In the genomic region with DNA sequence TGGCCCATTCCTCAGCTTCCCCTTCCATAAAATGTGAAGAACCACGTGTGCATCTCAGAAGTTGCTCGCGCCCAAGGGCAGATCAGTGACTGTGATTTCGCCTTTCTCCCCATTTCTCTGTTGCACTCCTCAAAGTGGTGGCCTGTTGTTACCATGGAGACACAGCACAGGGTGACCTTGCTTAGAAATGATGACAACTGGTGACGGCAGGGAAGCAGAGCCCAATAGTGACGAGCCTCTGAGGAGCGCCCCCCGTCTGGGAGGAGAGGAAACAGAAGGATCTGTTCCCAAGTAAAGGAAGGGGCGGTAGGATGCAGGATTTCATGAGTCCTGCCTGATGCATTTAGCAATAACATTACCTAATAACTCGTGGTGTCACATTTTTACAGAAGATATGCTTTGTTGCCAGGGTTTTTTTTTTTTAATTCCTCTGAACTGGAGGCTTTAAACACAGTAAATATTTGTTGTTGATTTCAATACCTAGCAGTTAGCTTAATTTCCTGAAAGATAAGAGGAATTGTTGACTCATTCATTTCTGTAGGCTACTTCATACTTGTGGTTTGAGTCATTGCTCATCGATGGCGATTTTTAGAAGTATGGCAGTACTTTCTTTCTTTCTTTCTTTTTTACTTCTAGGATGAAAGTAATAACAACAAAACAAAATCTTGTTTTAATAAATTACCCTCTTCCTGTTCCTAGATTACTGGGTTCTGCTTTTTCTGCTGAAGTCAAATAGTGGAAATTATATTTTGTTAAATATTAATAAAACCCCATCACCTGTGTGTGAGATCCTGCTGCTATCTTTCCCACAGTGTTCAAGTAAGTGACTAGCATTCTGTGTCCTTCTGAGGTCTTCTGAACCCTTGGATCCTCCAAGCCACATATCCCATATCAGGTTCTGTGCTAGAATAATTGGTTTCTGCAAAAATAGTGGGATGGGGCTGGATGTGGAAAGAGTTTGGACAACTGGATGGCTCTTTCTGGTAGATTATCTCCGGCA, we compare ENCODE assay signal across 8 cellular contexts. TPM values are rescaled to one million over a fixed set of nuclear protein-coding genes. Genes with fewer than 3 reads are reported as not detected.
DNase-seq lines count a peak whose midpoint lies in the region; ATAC-seq and TF ChIP-seq lines count a peak whose summit lies in the region.

No MANE protein-coding gene starts in this region.

- H3K27ac Mint-ChIP-seq in activated naive CD8-positive, alpha-beta T cell = peak overlapping the region; percentile 75
- H3K27ac Mint-ChIP-seq in naive thymus-derived CD8-positive, alpha-beta T cell = peak overlapping the region in 3 of 10 donors; percentile 37 to 63 (median 52)

- H3F3A ChIP-seq in smooth muscle cell (ENCODE audit: low read depth) = peaks cover 55% of the 10 kb centered on the region

- peaks cover 73% of the 10 kb centered on the region for H3K4me1 Mint-ChIP-seq in activated naive CD8-positive, alpha-beta T cell (ENCODE audit: low read depth)
- H3K4me1 Mint-ChIP-seq in naive thymus-derived CD8-positive, alpha-beta T cell = peaks cover 36 to 70% (median 67%) of the 10 kb centered on the region in 4 donors

- H4K20me1 ChIP-seq in smooth muscle cell (ENCODE audit: low read depth) = no peaks in the 10 kb centered on the region

- no peaks in the 10 kb centered on the region for H3K27me3 ChIP-seq in GM06990 (replicated peaks; ENCODE audit: control insufficient read depth, insufficient read depth, low read length)
- H3K27me3 ChIP-seq in smooth muscle cell (ENCODE audit: low read depth) = no peaks in the 10 kb centered on the region

- H3K4me3 ChIP-seq in GM06990 (replicated peaks; ENCODE audit: low read depth, low read length) (no peak overlapping the region; the same call in 1 of the 2 replicates), smooth muscle cell (no peak overlapping the region)

- DNase-seq in GM06990 (ENCODE audit: extremely low read depth, insufficient read length) = peak; percentile 43
- peak; percentile 75 for DNase-seq in left cardiac atrium
- peak; percentile 16 for DNase-seq in smooth muscle cell (lab: John Stamatoyannopoulos, UW; ENCODE audit: unreplicated experiment)
- no peak for DNase-seq in central memory CD4-positive, alpha-beta T cell
- DNase-seq in naive thymus-derived CD8-positive, alpha-beta T cell = no peak

- peaks cover 27% of the 10 kb centered on the region for H3K36me3 Mint-ChIP-seq in activated naive CD8-positive, alpha-beta T cell
- H3K36me3 Mint-ChIP-seq in naive thymus-derived CD8-positive, alpha-beta T cell = peaks cover 8 to 31% (median 26%) of the 10 kb centered on the region in 3 donors

- no peaks in the 10 kb centered on the region for H3K27me3 Mint-ChIP-seq in activated naive CD8-positive, alpha-beta T cell
- no peaks in the 10 kb centered on the region for H3K27me3 Mint-ChIP-seq in naive thymus-derived CD8-positive, alpha-beta T cell

- peak overlapping the region; percentile 36 for H3K4me3 Mint-ChIP-seq in activated naive CD8-positive, alpha-beta T cell
- peak overlapping the region in 1 of 10 donors; percentile 12 for H3K4me3 Mint-ChIP-seq in naive thymus-derived CD8-positive, alpha-beta T cell

- peaks cover 37% of the 10 kb centered on the region for H3K79me2 ChIP-seq in smooth muscle cell (ENCODE audit: low read depth)

- no peaks in the 10 kb centered on the region for H3K36me3 ChIP-seq in GM06990 (ENCODE audit: control insufficient read depth, insufficient read depth, low read length)
- H3K36me3 ChIP-seq in smooth muscle cell (ENCODE audit: low read depth) = no peaks in the 10 kb centered on the region

- H3K4me1 ChIP-seq in smooth muscle cell (ENCODE audit: low read depth) = peaks cover 47% of the 10 kb centered on the region

- ATAC-seq in GM21423 (IDR thresholded peaks at IDR 0.05; ENCODE audit: unreplicated experiment) (peak; percentile 72), HG03558 (IDR thresholded peaks at IDR 0.05; ENCODE audit: extremely low read depth, unreplicated experiment) (peak; percentile 69), left cardiac atrium (peak; percentile 55 to 82)
- no peak for ATAC-seq in naive thymus-derived CD8-positive, alpha-beta T cell

- H3K27ac ChIP-seq in smooth muscle cell (ENCODE audit: low read depth) = peak overlapping the region; percentile 98

- WGBS in smooth muscle cell (ENCODE audit: low lambda C conversion rate) = 27% methylated on average over 13 of the region's 13 CpGs

- intact Hi-C loops in left cardiac atrium (cut with DNase I) = no loop called here

- POLR2A ChIA-PET in naive thymus-derived CD8-positive, alpha-beta T cell (lab: Charles Lee) = no interaction called here

- peak overlapping the region; percentile 91 for H3K9ac ChIP-seq in smooth muscle cell (ENCODE audit: low read depth)

- peak overlapping the region; percentile 73 for H3K4me2 ChIP-seq in smooth muscle cell

- H3K9me3 ChIP-seq in smooth muscle cell (replicated peaks; ENCODE audit: low read depth) = no peaks in the 10 kb centered on the region

- TF ChIP-seq CTCF in GM06990 (IDR thresholded peaks at IDR 0.05; ENCODE audit: insufficient read depth, low read length, poor library complexity, severe bottlenecking) = no peak
- no peak for TF ChIP-seq CTCF in smooth muscle cell (IDR thresholded peaks at IDR 0.05; ENCODE audit: borderline replicate concordance, insufficient read depth, poor library complexity, severe bottlenecking)

- H3K9me3 Mint-ChIP-seq in activated naive CD8-positive, alpha-beta T cell (ENCODE audit: low read depth) = no peaks in the 10 kb centered on the region
- peaks cover 0 to 1% (median 0%) of the 10 kb centered on the region in 9 donors for H3K9me3 Mint-ChIP-seq in naive thymus-derived CD8-positive, alpha-beta T cell

- no peak overlapping the region for H2AFZ ChIP-seq in smooth muscle cell (ENCODE audit: low read depth)

RNA-seq across cellular contexts. Expression of a gene that starts 36.0 kb away (rescaled TPM):
- 10 to 100 TPM; 52.0 to 60.3 TPM for total RNA-seq in left cardiac atrium
- 120 and 147 TPM in 2 replicates for total RNA-seq in smooth muscle cell
- 33.7 and 34.9 TPM in 2 replicates for polyA plus RNA-seq in smooth muscle cell
- total RNA-seq in naive thymus-derived CD8-positive, alpha-beta T cell = 10 to 100 TPM; 31.8 to 35.4 TPM
- 10 to 100 TPM; 12.2 to 14.5 (median 14.5) TPM for polyA plus RNA-seq in naive thymus-derived CD8-positive, alpha-beta T cell

Comparison
In these comparisons a context has a peak if more than half of its experiments do, and no peak if none do; other contexts are left out.
1. DNase-seq: peak in GM06990 (single experiment), left cardiac atrium (single experiment) and smooth muscle cell (single experiment); none in central memory CD4-positive, alpha-beta T cell (single experiment) and naive thymus-derived CD8-positive, alpha-beta T cell (0 of 10).
2. ATAC-seq: peak in GM21423 (single experiment), HG03558 (single experiment) and left cardiac atrium (2 of 2); none in naive thymus-derived CD8-positive, alpha-beta T cell (0 of 2).